ENCODE assay signal across 1 cellular context in the genomic region with DNA sequence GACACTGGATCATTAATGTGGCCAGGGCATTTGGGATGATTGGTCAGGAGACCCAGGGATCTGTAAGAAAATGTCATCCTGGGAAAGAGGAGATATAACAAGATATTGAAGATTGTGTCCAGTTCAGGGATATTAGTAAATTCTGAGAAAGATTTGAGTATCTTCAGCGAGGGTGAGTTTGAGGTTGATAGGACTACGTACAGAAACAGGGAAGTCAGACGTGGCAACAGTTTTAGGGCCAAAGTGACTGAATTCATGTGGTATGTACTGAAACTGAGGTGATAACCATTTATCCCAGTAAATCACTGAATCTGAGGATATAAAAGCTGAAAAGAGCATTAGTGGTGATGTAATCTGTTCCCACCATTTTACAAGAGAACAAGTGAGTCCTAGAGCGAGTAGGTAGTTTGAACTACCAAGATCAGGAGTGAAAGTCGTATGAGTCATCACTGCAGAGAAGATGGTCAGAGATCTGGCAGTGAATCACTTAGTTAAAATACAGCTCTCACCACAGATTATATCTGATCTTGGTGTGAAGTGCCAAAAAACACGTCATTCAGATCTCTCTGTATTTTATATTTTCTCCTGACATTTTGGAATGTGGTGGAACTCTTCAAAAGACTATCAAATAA.
A peak's percentile ranks its signal among the peaks of the same experiment; 100 is the strongest.
TF ChIP-seq lines count a peak whose summit lies in the region.

No MANE protein-coding gene starts in this region.

TF ChIP-seq in GM12878, 131 proteins besides CTCF, POLR2A, EP300 and RAD21 (continued from another document and continues in another):
- TF ChIP-seq, protein P1, sequence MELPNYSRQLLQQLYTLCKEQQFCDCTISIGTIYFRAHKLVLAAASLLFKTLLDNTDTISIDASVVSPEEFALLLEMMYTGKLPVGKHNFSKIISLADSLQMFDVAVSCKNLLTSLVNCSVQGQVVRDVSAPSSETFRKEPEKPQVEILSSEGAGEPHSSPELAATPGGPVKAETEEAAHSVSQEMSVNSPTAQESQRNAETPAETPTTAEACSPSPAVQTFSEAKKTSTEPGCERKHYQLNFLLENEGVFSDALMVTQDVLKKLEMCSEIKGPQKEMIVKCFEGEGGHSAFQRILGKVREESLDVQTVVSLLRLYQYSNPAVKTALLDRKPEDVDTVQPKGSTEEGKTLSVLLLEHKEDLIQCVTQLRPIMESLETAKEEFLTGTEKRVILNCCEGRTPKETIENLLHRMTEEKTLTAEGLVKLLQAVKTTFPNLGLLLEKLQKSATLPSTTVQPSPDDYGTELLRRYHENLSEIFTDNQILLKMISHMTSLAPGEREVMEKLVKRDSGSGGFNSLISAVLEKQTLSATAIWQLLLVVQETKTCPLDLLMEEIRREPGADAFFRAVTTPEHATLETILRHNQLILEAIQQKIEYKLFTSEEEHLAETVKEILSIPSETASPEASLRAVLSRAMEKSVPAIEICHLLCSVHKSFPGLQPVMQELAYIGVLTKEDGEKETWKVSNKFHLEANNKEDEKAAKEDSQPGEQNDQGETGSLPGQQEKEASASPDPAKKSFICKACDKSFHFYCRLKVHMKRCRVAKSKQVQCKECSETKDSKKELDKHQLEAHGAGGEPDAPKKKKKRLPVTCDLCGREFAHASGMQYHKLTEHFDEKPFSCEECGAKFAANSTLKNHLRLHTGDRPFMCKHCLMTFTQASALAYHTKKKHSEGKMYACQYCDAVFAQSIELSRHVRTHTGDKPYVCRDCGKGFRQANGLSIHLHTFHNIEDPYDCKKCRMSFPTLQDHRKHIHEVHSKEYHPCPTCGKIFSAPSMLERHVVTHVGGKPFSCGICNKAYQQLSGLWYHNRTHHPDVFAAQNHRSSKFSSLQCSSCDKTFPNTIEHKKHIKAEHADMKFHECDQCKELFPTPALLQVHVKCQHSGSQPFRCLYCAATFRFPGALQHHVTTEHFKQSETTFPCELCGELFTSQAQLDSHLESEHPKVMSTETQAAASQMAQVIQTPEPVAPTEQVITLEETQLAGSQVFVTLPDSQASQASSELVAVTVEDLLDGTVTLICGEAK (IDR thresholded peaks at IDR 0.05; ENCODE audit: borderline replicate concordance) = no peak; the same call in 1 of the 2 replicates
- TF ChIP-seq, protein P2, sequence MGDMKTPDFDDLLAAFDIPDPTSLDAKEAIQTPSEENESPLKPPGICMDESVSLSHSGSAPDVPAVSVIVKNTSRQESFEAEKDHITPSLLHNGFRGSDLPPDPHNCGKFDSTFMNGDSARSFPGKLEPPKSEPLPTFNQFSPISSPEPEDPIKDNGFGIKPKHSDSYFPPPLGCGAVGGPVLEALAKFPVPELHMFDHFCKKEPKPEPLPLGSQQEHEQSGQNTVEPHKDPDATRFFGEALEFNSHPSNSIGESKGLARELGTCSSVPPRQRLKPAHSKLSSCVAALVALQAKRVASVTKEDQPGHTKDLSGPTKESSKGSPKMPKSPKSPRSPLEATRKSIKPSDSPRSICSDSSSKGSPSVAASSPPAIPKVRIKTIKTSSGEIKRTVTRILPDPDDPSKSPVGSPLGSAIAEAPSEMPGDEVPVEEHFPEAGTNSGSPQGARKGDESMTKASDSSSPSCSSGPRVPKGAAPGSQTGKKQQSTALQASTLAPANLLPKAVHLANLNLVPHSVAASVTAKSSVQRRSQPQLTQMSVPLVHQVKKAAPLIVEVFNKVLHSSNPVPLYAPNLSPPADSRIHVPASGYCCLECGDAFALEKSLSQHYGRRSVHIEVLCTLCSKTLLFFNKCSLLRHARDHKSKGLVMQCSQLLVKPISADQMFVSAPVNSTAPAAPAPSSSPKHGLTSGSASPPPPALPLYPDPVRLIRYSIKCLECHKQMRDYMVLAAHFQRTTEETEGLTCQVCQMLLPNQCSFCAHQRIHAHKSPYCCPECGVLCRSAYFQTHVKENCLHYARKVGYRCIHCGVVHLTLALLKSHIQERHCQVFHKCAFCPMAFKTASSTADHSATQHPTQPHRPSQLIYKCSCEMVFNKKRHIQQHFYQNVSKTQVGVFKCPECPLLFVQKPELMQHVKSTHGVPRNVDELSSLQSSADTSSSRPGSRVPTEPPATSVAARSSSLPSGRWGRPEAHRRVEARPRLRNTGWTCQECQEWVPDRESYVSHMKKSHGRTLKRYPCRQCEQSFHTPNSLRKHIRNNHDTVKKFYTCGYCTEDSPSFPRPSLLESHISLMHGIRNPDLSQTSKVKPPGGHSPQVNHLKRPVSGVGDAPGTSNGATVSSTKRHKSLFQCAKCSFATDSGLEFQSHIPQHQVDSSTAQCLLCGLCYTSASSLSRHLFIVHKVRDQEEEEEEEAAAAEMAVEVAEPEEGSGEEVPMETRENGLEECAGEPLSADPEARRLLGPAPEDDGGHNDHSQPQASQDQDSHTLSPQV (IDR thresholded peaks at IDR 0.05) = no peak
- TF ChIP-seq KDM1A (IDR thresholded peaks at IDR 0.05; ENCODE audit: borderline replicate concordance) = no peak
- TF ChIP-seq, protein P3, sequence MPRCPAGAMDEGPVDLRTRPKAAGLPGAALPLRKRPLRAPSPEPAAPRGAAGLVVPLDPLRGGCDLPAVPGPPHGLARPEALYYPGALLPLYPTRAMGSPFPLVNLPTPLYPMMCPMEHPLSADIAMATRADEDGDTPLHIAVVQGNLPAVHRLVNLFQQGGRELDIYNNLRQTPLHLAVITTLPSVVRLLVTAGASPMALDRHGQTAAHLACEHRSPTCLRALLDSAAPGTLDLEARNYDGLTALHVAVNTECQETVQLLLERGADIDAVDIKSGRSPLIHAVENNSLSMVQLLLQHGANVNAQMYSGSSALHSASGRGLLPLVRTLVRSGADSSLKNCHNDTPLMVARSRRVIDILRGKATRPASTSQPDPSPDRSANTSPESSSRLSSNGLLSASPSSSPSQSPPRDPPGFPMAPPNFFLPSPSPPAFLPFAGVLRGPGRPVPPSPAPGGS (IDR thresholded peaks at IDR 0.05; ENCODE audit: borderline replicate concordance, insufficient read depth, low read depth, low read length, poor library complexity, severe bottlenecking) = no peak
- TF ChIP-seq NR2C1 (IDR thresholded peaks at IDR 0.05) = no peak
- TF ChIP-seq MTA2 (IDR thresholded peaks at IDR 0.05; ENCODE audit: low read depth) = peak; percentile 94
- TF ChIP-seq YBX1 (IDR thresholded peaks at IDR 0.05) = no peak
- TF ChIP-seq POLR2AphosphoS5 (IDR thresholded peaks at IDR 0.05; ENCODE audit: low read length) = no peak
- no peak for TF ChIP-seq HDAC6 (IDR thresholded peaks at IDR 0.05; ENCODE audit: unreplicated experiment)
- peak; percentile 62; the same call in 1 of the 2 replicates for TF ChIP-seq CBFB (IDR thresholded peaks at IDR 0.05; ENCODE audit: low read depth)
- TF ChIP-seq MEF2B (IDR thresholded peaks at IDR 0.05; ENCODE audit: partially characterized antibody, poor library complexity, severe bottlenecking) = no peak
- TF ChIP-seq, protein P4, sequence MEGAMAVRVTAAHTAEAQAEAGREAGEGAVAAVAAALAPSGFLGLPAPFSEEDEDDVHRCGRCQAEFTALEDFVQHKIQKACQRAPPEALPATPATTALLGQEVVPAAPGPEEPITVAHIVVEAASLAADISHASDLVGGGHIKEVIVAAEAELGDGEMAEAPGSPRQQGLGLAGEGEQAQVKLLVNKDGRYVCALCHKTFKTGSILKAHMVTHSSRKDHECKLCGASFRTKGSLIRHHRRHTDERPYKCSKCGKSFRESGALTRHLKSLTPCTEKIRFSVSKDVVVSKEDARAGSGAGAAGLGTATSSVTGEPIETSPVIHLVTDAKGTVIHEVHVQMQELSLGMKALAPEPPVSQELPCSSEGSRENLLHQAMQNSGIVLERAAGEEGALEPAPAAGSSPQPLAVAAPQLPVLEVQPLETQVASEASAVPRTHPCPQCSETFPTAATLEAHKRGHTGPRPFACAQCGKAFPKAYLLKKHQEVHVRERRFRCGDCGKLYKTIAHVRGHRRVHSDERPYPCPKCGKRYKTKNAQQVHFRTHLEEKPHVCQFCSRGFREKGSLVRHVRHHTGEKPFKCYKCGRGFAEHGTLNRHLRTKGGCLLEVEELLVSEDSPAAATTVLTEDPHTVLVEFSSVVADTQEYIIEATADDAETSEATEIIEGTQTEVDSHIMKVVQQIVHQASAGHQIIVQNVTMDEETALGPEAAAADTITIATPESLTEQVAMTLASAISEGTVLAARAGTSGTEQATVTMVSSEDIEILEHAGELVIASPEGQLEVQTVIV (IDR thresholded peaks at IDR 0.05; ENCODE audit: borderline replicate concordance, partially characterized antibody) = no peak
- TF ChIP-seq CBX3 (IDR thresholded peaks at IDR 0.05; ENCODE audit: borderline replicate concordance, low read depth) = no peak
- no peak for TF ChIP-seq ZNF622 (IDR thresholded peaks at IDR 0.05)
- TF ChIP-seq, protein P5, sequence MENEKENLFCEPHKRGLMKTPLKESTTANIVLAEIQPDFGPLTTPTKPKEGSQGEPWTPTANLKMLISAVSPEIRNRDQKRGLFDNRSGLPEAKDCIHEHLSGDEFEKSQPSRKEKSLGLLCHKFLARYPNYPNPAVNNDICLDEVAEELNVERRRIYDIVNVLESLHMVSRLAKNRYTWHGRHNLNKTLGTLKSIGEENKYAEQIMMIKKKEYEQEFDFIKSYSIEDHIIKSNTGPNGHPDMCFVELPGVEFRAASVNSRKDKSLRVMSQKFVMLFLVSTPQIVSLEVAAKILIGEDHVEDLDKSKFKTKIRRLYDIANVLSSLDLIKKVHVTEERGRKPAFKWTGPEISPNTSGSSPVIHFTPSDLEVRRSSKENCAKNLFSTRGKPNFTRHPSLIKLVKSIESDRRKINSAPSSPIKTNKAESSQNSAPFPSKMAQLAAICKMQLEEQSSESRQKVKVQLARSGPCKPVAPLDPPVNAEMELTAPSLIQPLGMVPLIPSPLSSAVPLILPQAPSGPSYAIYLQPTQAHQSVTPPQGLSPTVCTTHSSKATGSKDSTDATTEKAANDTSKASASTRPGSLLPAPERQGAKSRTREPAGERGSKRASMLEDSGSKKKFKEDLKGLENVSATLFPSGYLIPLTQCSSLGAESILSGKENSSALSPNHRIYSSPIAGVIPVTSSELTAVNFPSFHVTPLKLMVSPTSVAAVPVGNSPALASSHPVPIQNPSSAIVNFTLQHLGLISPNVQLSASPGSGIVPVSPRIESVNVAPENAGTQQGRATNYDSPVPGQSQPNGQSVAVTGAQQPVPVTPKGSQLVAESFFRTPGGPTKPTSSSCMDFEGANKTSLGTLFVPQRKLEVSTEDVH (IDR thresholded peaks at IDR 0.05; ENCODE audit: low read depth, partially characterized antibody) = no peak
- no peak for TF ChIP-seq ZNF384 (IDR thresholded peaks at IDR 0.05; ENCODE audit: borderline replicate concordance, low read depth, low read length)
- peak; percentile 50; the same call in 1 of the 2 replicates for TF ChIP-seq PML (IDR thresholded peaks at IDR 0.05; ENCODE audit: low read length)
- peak; percentile 99 for TF ChIP-seq ATF7 (IDR thresholded peaks at IDR 0.05; ENCODE audit: low read depth)
- no peak for TF ChIP-seq EGR1 (IDR thresholded peaks at IDR 0.05; ENCODE audit: borderline replicate concordance in 1 of 2, low read depth in 2 of 2, low read length in 2 of 2)
- peak; percentile 14; the same call in 1 of the 2 replicates for TF ChIP-seq SMC3 (IDR thresholded peaks at IDR 0.05; ENCODE audit: borderline replicate concordance, low read length)
- TF ChIP-seq NR2C2 (IDR thresholded peaks at IDR 0.05; ENCODE audit: borderline replicate concordance, control insufficient read depth, insufficient read length, low read depth) = no peak
- TF ChIP-seq, protein P6, sequence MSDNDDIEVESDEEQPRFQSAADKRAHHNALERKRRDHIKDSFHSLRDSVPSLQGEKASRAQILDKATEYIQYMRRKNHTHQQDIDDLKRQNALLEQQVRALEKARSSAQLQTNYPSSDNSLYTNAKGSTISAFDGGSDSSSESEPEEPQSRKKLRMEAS (IDR thresholded peaks at IDR 0.05; ENCODE audit: low read depth, low read length) = no peak
- peak; percentile 78 for TF ChIP-seq MTA3 (IDR thresholded peaks at IDR 0.05; ENCODE audit: borderline replicate concordance, low read length)
- TF ChIP-seq, protein P7, sequence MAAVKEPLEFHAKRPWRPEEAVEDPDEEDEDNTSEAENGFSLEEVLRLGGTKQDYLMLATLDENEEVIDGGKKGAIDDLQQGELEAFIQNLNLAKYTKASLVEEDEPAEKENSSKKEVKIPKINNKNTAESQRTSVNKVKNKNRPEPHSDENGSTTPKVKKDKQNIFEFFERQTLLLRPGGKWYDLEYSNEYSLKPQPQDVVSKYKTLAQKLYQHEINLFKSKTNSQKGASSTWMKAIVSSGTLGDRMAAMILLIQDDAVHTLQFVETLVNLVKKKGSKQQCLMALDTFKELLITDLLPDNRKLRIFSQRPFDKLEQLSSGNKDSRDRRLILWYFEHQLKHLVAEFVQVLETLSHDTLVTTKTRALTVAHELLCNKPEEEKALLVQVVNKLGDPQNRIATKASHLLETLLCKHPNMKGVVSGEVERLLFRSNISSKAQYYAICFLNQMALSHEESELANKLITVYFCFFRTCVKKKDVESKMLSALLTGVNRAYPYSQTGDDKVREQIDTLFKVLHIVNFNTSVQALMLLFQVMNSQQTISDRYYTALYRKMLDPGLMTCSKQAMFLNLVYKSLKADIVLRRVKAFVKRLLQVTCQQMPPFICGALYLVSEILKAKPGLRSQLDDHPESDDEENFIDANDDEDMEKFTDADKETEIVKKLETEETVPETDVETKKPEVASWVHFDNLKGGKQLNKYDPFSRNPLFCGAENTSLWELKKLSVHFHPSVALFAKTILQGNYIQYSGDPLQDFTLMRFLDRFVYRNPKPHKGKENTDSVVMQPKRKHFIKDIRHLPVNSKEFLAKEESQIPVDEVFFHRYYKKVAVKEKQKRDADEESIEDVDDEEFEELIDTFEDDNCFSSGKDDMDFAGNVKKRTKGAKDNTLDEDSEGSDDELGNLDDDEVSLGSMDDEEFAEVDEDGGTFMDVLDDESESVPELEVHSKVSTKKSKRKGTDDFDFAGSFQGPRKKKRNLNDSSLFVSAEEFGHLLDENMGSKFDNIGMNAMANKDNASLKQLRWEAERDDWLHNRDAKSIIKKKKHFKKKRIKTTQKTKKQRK (IDR thresholded peaks at IDR 0.05; ENCODE audit: low read depth, low read length) = no peak
- TF ChIP-seq, protein P8, sequence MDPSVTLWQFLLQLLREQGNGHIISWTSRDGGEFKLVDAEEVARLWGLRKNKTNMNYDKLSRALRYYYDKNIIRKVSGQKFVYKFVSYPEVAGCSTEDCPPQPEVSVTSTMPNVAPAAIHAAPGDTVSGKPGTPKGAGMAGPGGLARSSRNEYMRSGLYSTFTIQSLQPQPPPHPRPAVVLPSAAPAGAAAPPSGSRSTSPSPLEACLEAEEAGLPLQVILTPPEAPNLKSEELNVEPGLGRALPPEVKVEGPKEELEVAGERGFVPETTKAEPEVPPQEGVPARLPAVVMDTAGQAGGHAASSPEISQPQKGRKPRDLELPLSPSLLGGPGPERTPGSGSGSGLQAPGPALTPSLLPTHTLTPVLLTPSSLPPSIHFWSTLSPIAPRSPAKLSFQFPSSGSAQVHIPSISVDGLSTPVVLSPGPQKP (IDR thresholded peaks at IDR 0.05; ENCODE audit: low read depth, low read length) = no peak
- TF ChIP-seq POLR2AphosphoS2 (IDR thresholded peaks at IDR 0.05; ENCODE audit: low read depth, low read length) = no peak
- TF ChIP-seq CHD1 (IDR thresholded peaks at IDR 0.05; ENCODE audit: low read depth, low read length) = no peak
